ENCODE assay signal across 26 cellular contexts in genomic region chr4:1515763-1516162, GRCh38.
"Had no signal": no experiment of that assay in that cellular context is flagged by ENCODE, and none has a peak within 500 bp of the region (broad histone marks: within the 10 kb centered on the region; RNA-seq: fewer than 3 reads in every experiment).

No MANE protein-coding gene starts in this region.

- H3K4me3 Mint-ChIP-seq: immature natural killer cell; mesothelial cell of epicardium; naive B cell; nephron progenitor cell; stimulated activated memory B cell treated with anti-CD40 and anti-IgM and Interleukin-4, amounts not matched to agents 10 μg/mL and 1 μg/mL and 100 μg/mL, for 72 hours; type B pancreatic cell had no signal

- H3K27me3 ChIP-seq: testis had no signal

- H3K27ac Mint-ChIP-seq: immature natural killer cell; mesothelial cell of epicardium; stimulated activated memory B cell treated with anti-CD40 and anti-IgM and Interleukin-4, amounts not matched to agents 10 μg/mL and 1 μg/mL and 100 μg/mL, for 72 hours; type B pancreatic cell had no signal

- DNase-seq: cerebellar nuclear complex; effector CD4-positive, alpha-beta T cell; hypothalamus; immature natural killer cell; islet precursor cell; kidney glomerular epithelial cell; left colon; mesenchymal stem cell; mucosa of descending colon; naive B cell; nucleus accumbens; stimulated activated CD4-positive, alpha-beta T cell treated with anti-CD3 and anti-CD28 coated beads, Interleukin-2, amount 100 ng/mL, for 24 hours; stimulated activated CD4-positive, alpha-beta T cell treated with anti-CD3 and anti-CD28 coated beads, Interleukin-4, amount 100 ng/mL, for 4 hours; stimulated activated naive CD8-positive, alpha-beta T cell treated with anti-CD3 and anti-CD28 coated beads, Interleukin-15, Interleukin-2, amounts not matched to agents 100 U/mL and 50 U/mL, for 24 hours; substantia nigra; testis; tibial artery had no signal

- H3K4me2 ChIP-seq: smooth muscle cell had no signal

- H3K4me1 ChIP-seq: testis had no signal

- H3K9me3 Mint-ChIP-seq: immature natural killer cell, mesothelial cell of epicardium, nephron progenitor cell, type B pancreatic cell had no signal

- H3K36me3 Mint-ChIP-seq: immature natural killer cell; mesothelial cell of epicardium; stimulated activated memory B cell treated with anti-CD40 and anti-IgM and Interleukin-4, amounts not matched to agents 10 μg/mL and 1 μg/mL and 100 μg/mL, for 72 hours; type B pancreatic cell had no signal

- FAIRE-seq: colon, frontal cortex had no signal

- H3K27ac ChIP-seq: dorsolateral prefrontal cortex, testis, tibial artery had no signal

- H3K9me3 ChIP-seq: mucosa of descending colon, testis, tibial artery had no signal

- H3K36me3 ChIP-seq: tibial artery had no signal

- H3K4me3 ChIP-seq: dorsolateral prefrontal cortex, mucosa of descending colon, smooth muscle cell, testis, tibial artery had no signal

- ATAC-seq: left colon; mucosa of descending colon; sciatic nerve; stimulated activated memory B cell treated with anti-CD40 and anti-IgM and Interleukin-4, amounts not matched to agents 10 μg/mL and 1 μg/mL and 100 μg/mL, for 72 hours; stimulated activated naive CD8-positive, alpha-beta T cell treated with anti-CD3 and anti-CD28 coated beads, Interleukin-15, Interleukin-2, amounts not matched to agents 100 U/mL and 50 U/mL, for 24 hours had no signal

- H3K4me1 Mint-ChIP-seq: stimulated activated memory B cell treated with anti-CD40 and anti-IgM and Interleukin-4, amounts not matched to agents 10 μg/mL and 1 μg/mL and 100 μg/mL, for 72 hours had no signal
